ENCODE assay signal across 8 cellular contexts in the genomic region with DNA sequence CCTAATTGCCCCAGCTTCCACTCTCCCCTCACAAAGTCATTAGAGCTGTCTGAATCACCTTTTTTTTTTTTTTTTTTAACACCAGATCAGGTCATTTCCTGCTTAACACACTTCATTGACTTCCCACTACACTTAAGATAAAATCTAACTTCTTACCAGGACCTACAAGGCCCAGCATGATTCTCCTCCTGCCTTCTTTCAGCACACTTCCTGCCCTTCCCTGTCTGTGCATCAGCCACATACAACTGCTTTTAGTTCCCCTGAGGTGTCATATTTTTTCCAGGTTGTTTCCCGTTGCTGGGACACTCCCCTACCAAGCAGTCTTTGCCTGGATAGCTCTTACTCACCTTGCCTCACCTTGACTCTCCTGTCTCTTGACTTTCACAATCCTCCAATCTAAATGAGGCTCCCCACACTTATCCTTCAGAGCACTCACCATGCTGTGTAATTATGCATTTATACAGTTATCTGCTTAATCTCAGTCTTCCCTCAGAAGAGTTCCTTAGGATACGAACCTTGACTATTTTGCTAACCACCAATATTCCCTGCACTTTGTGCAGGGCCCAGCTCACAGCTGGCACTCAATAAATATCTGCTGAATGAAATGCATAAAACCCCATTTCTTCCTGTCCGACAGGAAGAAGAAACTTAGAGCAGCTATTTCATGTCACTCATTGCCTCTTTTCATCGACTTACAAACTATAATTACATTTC.
A peak's percentile ranks its signal among the peaks of the same experiment; 100 is the strongest.
DNase-seq lines count a peak whose midpoint lies in the region; ATAC-seq, FAIRE-seq and TF ChIP-seq lines count a peak whose summit lies in the region.

No MANE protein-coding gene starts in this region.

- H3K9me3 Mint-ChIP-seq in astrocyte (ENCODE audit: unreplicated experiment): no peaks in the 10 kb centered on the region

- intact Hi-C loops in mucosa of descending colon (cut with DNase I, micrococcal nuclease): no loop called here
- intact Hi-C loops in prostate gland (cut with DNase I): loop anchor here (5.0 kb wide), 1 partner anchor 132 kb away; the partner anchor contains the start of genes RPL27A and TRIM66

- H3K4me1 ChIP-seq in astrocyte (ENCODE audit: insufficient read depth, low read length) (peaks cover 44% of the 10 kb centered on the region), mucosa of descending colon (ENCODE audit: low read depth) (peaks cover 14% of the 10 kb centered on the region), prostate gland (replicated peaks) (no peaks in the 10 kb centered on the region)

- FAIRE-seq in astrocyte (lab: Jason Lieb, UNC) (no peak), urothelium cell line (lab: Jason Lieb, UNC) (no peak)

- H3K4me3 Mint-ChIP-seq in astrocyte (ENCODE audit: unreplicated experiment): no peak overlapping the region

- H3K4me3 ChIP-seq in HL-60 (replicated peaks; ENCODE audit: insufficient read depth, low read length) (no peak overlapping the region), astrocyte (ENCODE audit: insufficient read depth, low read depth, low read length) (no peak overlapping the region), mucosa of descending colon (no peak overlapping the region), prostate gland (no peak overlapping the region), H7 (ENCODE audit: insufficient read depth, low read depth, low read length) (no peak overlapping the region)

- no peak overlapping the region for H2AFZ ChIP-seq in astrocyte (ENCODE audit: low read depth, low read length)

- no peaks in the 10 kb centered on the region for H3K36me3 Mint-ChIP-seq in astrocyte (ENCODE audit: low read depth, unreplicated experiment)

- TF ChIP-seq CTCF in HL-60 (IDR thresholded peaks at IDR 0.05; ENCODE audit: insufficient read depth, low read length) (no peak), astrocyte (IDR thresholded peaks at IDR 0.05; ENCODE audit: insufficient read depth, low read depth, low read length) (no peak), mucosa of descending colon (IDR thresholded peaks at IDR 0.05) (no peak), prostate gland (IDR thresholded peaks at IDR 0.05) (no peak)

- H3K9ac ChIP-seq in astrocyte (ENCODE audit: low read length): peak overlapping the region; percentile 47

- 37% methylated on average over 4 of the region's 4 CpGs for WGBS in prostate gland

- no peak for TF ChIP-seq POLR2A in prostate gland (IDR thresholded peaks at IDR 0.05)

- peaks cover 24% of the 10 kb centered on the region for H3K79me2 ChIP-seq in astrocyte (ENCODE audit: insufficient read depth, low read length)

- H4K20me1 ChIP-seq in astrocyte (ENCODE audit: insufficient read depth, low read length): no peaks in the 10 kb centered on the region

- peak; percentile 66 for DNase-seq in DMS79 (lab: John Stamatoyannopoulos, UW)
- peak in 1 of 2 experiments; percentile 27 for DNase-seq in HL-60 (ENCODE audit: low read depth in 1 of 2, low spot score in 1 of 2)
- DNase-seq in astrocyte (ENCODE audit: low read depth): peak; percentile 85
- DNase-seq in mucosa of descending colon: peak in 1 of 3 donors; percentile 48
- no peak for DNase-seq in prostate gland (ENCODE audit: low spot score)
- no peak for DNase-seq in H7
- no peak for DNase-seq in urothelium cell line (ENCODE audit: low spot score)

- ATAC-seq in mucosa of descending colon (peak; percentile 78), HG02763 (IDR thresholded peaks at IDR 0.05; ENCODE audit: unreplicated experiment) (no peak)

- H3K4me1 Mint-ChIP-seq in astrocyte (ENCODE audit: low read depth, unreplicated experiment): peaks cover 21% of the 10 kb centered on the region

- peak overlapping the region; percentile 29 for H3K4me2 ChIP-seq in astrocyte (ENCODE audit: low read length)

- H3K27me3 Mint-ChIP-seq in astrocyte (ENCODE audit: low read depth, unreplicated experiment): no peaks in the 10 kb centered on the region

- H3K9me3 ChIP-seq in astrocyte (ENCODE audit: insufficient read depth, low read depth, low read length) (no peaks in the 10 kb centered on the region), mucosa of descending colon (no peaks in the 10 kb centered on the region), prostate gland (no peaks in the 10 kb centered on the region)

- no peaks in the 10 kb centered on the region for H3K27me3 ChIP-seq in HL-60 (ENCODE audit: insufficient read depth, poor library complexity, severe bottlenecking)
- H3K27me3 ChIP-seq in astrocyte (ENCODE audit: insufficient read depth, low read length): no peaks in the 10 kb centered on the region
- H3K27me3 ChIP-seq in prostate gland (replicated peaks; ENCODE audit: insufficient read depth): no peaks in the 10 kb centered on the region
- no peaks in the 10 kb centered on the region for H3K27me3 ChIP-seq in H7 (ENCODE audit: control insufficient read depth, insufficient read depth, low read length)

- H3K27ac Mint-ChIP-seq in astrocyte (ENCODE audit: unreplicated experiment): no peak overlapping the region

- H3K36me3 ChIP-seq in astrocyte (ENCODE audit: insufficient read depth, low read length): no peaks in the 10 kb centered on the region
- no peaks in the 10 kb centered on the region for H3K36me3 ChIP-seq in mucosa of descending colon (ENCODE audit: low read depth)
- no peaks in the 10 kb centered on the region for H3K36me3 ChIP-seq in prostate gland
- no peaks in the 10 kb centered on the region for H3K36me3 ChIP-seq in H7 (replicated peaks; ENCODE audit: control insufficient read depth, insufficient read depth, low read length)

- H3K27ac ChIP-seq in HL-60 (replicated peaks) (peak overlapping the region; percentile 64), astrocyte (ENCODE audit: low read depth, low read length) (peak overlapping the region; percentile 67), prostate gland (peak overlapping the region in 1 of 2 donors; percentile 29)

Comparison
In these comparisons a context has a peak if more than half of its experiments do, and no peak if none do; other contexts are left out.
1. DNase-seq: peak in DMS79 (single experiment) and astrocyte (single experiment); none in prostate gland (single experiment), H7 (single experiment) and urothelium cell line (single experiment).